In the genomic region with DNA sequence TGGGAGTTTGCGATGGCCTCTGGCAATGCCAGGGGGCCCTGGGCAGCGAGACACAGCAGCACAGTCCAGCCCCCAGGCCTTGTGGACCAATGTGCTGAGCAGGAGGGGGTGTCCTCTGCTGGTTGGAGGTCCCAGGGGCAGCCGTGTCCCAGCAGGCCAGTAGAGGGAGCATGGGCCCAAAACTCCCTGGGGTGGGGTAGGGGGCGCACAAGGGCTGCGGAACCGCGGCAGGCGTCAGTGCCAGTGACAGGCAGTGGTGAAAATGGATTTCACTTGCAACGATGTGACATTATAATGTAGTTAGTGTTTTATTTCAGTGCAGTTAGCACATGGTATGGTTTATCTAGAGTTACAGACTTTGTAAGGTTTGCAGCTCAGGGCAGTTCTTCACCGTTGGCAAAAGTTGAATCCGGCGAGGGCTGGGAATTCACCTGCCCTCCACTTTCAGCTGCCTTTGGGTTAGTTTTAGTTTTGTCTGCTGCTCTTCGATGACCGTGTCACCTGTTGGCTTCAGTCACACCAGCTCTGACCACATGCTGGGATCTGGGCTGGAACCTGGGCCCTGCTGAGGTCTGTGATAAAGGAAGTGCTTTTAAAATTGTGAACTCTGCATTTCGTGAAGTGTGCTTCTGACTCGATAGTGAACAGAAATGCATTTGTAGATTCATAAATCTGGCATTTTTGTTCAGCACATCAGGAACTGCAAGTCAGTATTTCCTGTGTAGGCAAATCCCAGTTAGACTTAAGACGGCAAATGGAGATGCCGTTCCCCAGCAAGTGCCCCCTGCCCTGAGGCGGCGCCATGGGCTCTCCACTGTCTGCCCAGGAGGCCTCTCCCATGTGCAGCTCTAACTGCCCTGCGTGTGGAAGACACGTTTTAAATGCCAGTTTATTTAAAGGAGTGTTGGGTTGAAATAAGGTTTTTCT, we compare ENCODE assay signal across 1 cellular context.
TF ChIP-seq lines count a peak whose summit lies in the region.

No MANE protein-coding gene starts in this region.

TF ChIP-seq in HepG2, 621 proteins besides CTCF, POLR2A, EP300 and RAD21 (continued from another document):
- TF ChIP-seq, protein P1, sequence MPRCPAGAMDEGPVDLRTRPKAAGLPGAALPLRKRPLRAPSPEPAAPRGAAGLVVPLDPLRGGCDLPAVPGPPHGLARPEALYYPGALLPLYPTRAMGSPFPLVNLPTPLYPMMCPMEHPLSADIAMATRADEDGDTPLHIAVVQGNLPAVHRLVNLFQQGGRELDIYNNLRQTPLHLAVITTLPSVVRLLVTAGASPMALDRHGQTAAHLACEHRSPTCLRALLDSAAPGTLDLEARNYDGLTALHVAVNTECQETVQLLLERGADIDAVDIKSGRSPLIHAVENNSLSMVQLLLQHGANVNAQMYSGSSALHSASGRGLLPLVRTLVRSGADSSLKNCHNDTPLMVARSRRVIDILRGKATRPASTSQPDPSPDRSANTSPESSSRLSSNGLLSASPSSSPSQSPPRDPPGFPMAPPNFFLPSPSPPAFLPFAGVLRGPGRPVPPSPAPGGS (CRISPR knock-in tag; IDR thresholded peaks at IDR 0.05) = peak; percentile 66; the same call in 1 of the 2 replicates
- TF ChIP-seq NFKBIZ (CRISPR knock-in tag; IDR thresholded peaks at IDR 0.05) = 0 out of 2 replicates have a peak, but pooled peaks have one; percentile 34
- no peak for TF ChIP-seq ZNF615 (CRISPR knock-in tag; IDR thresholded peaks at IDR 0.05; ENCODE audit: borderline replicate concordance)
- TF ChIP-seq, protein P2, sequence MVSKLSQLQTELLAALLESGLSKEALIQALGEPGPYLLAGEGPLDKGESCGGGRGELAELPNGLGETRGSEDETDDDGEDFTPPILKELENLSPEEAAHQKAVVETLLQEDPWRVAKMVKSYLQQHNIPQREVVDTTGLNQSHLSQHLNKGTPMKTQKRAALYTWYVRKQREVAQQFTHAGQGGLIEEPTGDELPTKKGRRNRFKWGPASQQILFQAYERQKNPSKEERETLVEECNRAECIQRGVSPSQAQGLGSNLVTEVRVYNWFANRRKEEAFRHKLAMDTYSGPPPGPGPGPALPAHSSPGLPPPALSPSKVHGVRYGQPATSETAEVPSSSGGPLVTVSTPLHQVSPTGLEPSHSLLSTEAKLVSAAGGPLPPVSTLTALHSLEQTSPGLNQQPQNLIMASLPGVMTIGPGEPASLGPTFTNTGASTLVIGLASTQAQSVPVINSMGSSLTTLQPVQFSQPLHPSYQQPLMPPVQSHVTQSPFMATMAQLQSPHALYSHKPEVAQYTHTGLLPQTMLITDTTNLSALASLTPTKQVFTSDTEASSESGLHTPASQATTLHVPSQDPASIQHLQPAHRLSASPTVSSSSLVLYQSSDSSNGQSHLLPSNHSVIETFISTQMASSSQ (IDR thresholded peaks at IDR 0.05; ENCODE audit: low read depth) = no peak
- TF ChIP-seq, protein P2 (CRISPR knock-in tag; IDR thresholded peaks at IDR 0.05; ENCODE audit: borderline replicate concordance) = peak; percentile 29; the same call in 1 of the 2 replicates
TF ChIP-seq in HepG2: peak in this region for 251.
